In genomic region chr7:21946228-21946709, GRCh38 we compare ENCODE assay signal across 8 cellular contexts. TPM values are rescaled to one million over a fixed set of nuclear protein-coding genes. Genes with fewer than 3 reads are reported as not detected.
DNase-seq lines count a peak whose midpoint lies in the region; ATAC-seq, FAIRE-seq and TF ChIP-seq lines count a peak whose summit lies in the region.

No MANE protein-coding gene starts in this region.

- H3K9me3 ChIP-seq in A549 = no peaks in the 10 kb centered on the region
- no peaks in the 10 kb centered on the region for H3K9me3 ChIP-seq in K562 (replicated peaks; ENCODE audit: control insufficient read depth, insufficient read depth, low read depth, low read length)

- peak overlapping the region; percentile 78 for H3K4me3 Mint-ChIP-seq in mesothelial cell of epicardium

- no peaks in the 10 kb centered on the region for H3K9me3 Mint-ChIP-seq in mesothelial cell of epicardium

- 20% methylated on average over 7 of the region's 7 CpGs for WGBS in A549 (ENCODE audit: missing lambda C conversion rate)
- 3% methylated on average over 7 of the region's 7 CpGs for WGBS in K562 (ENCODE audit: insufficient coverage, low coverage, missing lambda C conversion rate)

- CTCF ChIA-PET in A549 (lab: Yijun Ruan, JAX) = interaction anchor here (1.4 kb wide), 1 partner anchor 17 kb away, joined by 3 read pairs; no protein-coding TSS in a partner anchor
- CTCF ChIA-PET in K562 (lab: Yijun Ruan, JAX; ENCODE audit: low intra/inter-chr PET ratio) = no interaction called here

- no peaks in the 10 kb centered on the region for H3K36me3 Mint-ChIP-seq in mesothelial cell of epicardium

- no peak for TF ChIP-seq EP300 in A549 (IDR thresholded peaks at IDR 0.05)
- TF ChIP-seq EP300 in K562 (IDR thresholded peaks at IDR 0.05; ENCODE audit: low read length) = no peak

- H2AFZ ChIP-seq in K562 (ENCODE audit: low read depth, low read length) = peak overlapping the region; percentile 56; the same call in 1 of the 2 replicates

- peaks cover 79% of the 10 kb centered on the region for H3K27me3 Mint-ChIP-seq in mesothelial cell of epicardium (ENCODE audit: low read depth)

- FAIRE-seq in A549 (lab: Jason Lieb, UNC) (no peak), K562 (lab: Jason Lieb, UNC) (no peak)

- peak overlapping the region; percentile 73 to 92 for H3K27ac ChIP-seq in A549
- no peak overlapping the region for H3K27ac ChIP-seq in K562 (ENCODE audit: extremely low read depth, low read depth, low read length)

- peaks cover 4% of the 10 kb centered on the region; the same call in 2 of the 3 replicates for H3K4me1 ChIP-seq in A549
- H3K4me1 ChIP-seq in K562 (replicated peaks in 1 of 2; ENCODE audit: control insufficient read depth in 2 of 2, insufficient read depth in 2 of 2, low read length in 2 of 2) = peaks cover 6 to 16% of the 10 kb centered on the region in 2 experiments; a peak in 4 of 5 replicates

- peak in 1 of 2 experiments; percentile 8; a peak in 3 of 6 replicates for ATAC-seq in A549
- ATAC-seq in K562 = no peak

- intact Hi-C loops in K562 (cut with micrococcal nuclease) = no loop called here

- TF ChIP-seq POLR2A in A549 (IDR thresholded peaks at IDR 0.05; ENCODE audit: low read length) (no peak), K562 (conservative IDR thresholded peaks at IDR 0.05) (no peak)

- H3K27me3 ChIP-seq in K562 (ENCODE audit: control insufficient read depth in 2 of 2, insufficient read depth in 2 of 2, low read length in 2 of 2) = peaks cover 6 to 24% of the 10 kb centered on the region in 2 experiments

- H3K9ac ChIP-seq in K562 (ENCODE audit: insufficient read depth in 1 of 2, low read depth in 2 of 2, low read length in 2 of 2) = peak overlapping the region; percentile 45 to 87; a peak in 3 of 4 replicates

- H3K4me3 ChIP-seq in A549 (peak overlapping the region; percentile 56), K562 (no peak overlapping the region)

- TF ChIP-seq RAD21 in A549 (conservative IDR thresholded peaks at IDR 0.05 in 1 of 2, IDR thresholded peaks at IDR 0.05 in 1 of 2) = no peak
- no peak for TF ChIP-seq RAD21 in K562 (CRISPR knock-in tag; conservative IDR thresholded peaks at IDR 0.05 in 1 of 2, IDR thresholded peaks at IDR 0.05 in 1 of 2)

- peaks cover 40% of the 10 kb centered on the region for H3K4me1 Mint-ChIP-seq in mesothelial cell of epicardium

- no peaks in the 10 kb centered on the region for H3K9me1 ChIP-seq in K562 (ENCODE audit: control insufficient read depth, insufficient read depth, low read length)

- no peaks in the 10 kb centered on the region for H3K36me3 ChIP-seq in K562 (ENCODE audit: control insufficient read depth, insufficient read depth, low read length)

- no peaks in the 10 kb centered on the region for H3K79me2 ChIP-seq in K562 (ENCODE audit: control insufficient read depth, insufficient read depth, low read length)

- no peak overlapping the region for H3K27ac Mint-ChIP-seq in mesothelial cell of epicardium

- in situ Hi-C loops in K562 (cut with MboI) = no loop called here

- peak in 1 of 2 experiments; percentile 6 for DNase-seq in A549 (ENCODE audit: low read depth in 1 of 2, low spot score in 1 of 2)
- peak; percentile 15 for DNase-seq in HCEC 1CT
- DNase-seq in K562 (ENCODE audit: extremely low read depth in 1 of 4, low spot score in 3 of 4) = peak in 2 of 4 experiments; percentile 23 to 30
- no peak for DNase-seq in mesothelial cell of epicardium (ENCODE audit: low spot score in 2 of 2, unreplicated experiment in 2 of 2)
- no peak for DNase-seq in OCI-M2 (lab: John Stamatoyannopoulos, UW; ENCODE audit: unreplicated experiment)
- no peak for DNase-seq in NCI-H446 treated with DMSO at 0.1 percent for 48 hours (lab: John Stamatoyannopoulos, UW)
- DNase-seq in C1 segment of cervical spinal cord (lab: John Stamatoyannopoulos, UW) = no peak
- DNase-seq in OCI-M1 (lab: John Stamatoyannopoulos, UW) = no peak

- H3K4me2 ChIP-seq in A549 (peak overlapping the region; percentile 85), K562 (ENCODE audit: insufficient read depth, low read length) (peak overlapping the region; percentile 54; the same call in 1 of the 2 replicates)

- no TSS peak for BruUV-seq in K562 (replicated peaks; lab: Mats Ljungman, UMichigan)

- TF ChIP-seq CTCF in A549 (IDR thresholded peaks at IDR 0.05) (no peak), K562 (IDR thresholded peaks at IDR 0.05 in 2 of 3, conservative IDR thresholded peaks at IDR 0.05 in 1 of 3; ENCODE audit: insufficient read depth in 2 of 3, low read depth in 1 of 3, low read length in 3 of 3) (no peak), mesothelial cell of epicardium (IDR thresholded peaks at IDR 0.05; ENCODE audit: unreplicated experiment) (no peak)

- POLR2A ChIA-PET in A549 (lab: Yijun Ruan, JAX) (interaction anchor here (1.2 kb wide), 1 partner anchor 518 kb away, joined by 3 read pairs; the partner anchor contains the start of gene SP4), K562 (lab: Yijun Ruan, JAX) (interaction anchor here (0.6 kb wide), 1 partner anchor 475 kb away, joined by 3 read pairs; no protein-coding TSS in a partner anchor)

- 0 out of 2 replicates have a peak, but pooled peaks cover 3% of the 10 kb centered on the region for H4K20me1 ChIP-seq in K562 (replicated peaks; ENCODE audit: control insufficient read depth, insufficient read depth, low read length)

TF ChIP-seq in A549, 52 proteins besides CTCF, POLR2A, EP300 and RAD21:
- no peak for TF ChIP-seq FOSL2 (IDR thresholded peaks at IDR 0.05)
- TF ChIP-seq FOSL2 (CRISPR knock-in tag; IDR thresholded peaks at IDR 0.05) = 0 out of 2 replicates have a peak, but pooled peaks have one; percentile 1
- no peak for TF ChIP-seq HEYL (CRISPR knock-in tag; IDR thresholded peaks at IDR 0.05)
- no peak for TF ChIP-seq MAZ (IDR thresholded peaks at IDR 0.05; ENCODE audit: borderline replicate concordance, low read depth, low read length)

TF ChIP-seq in K562, 482 proteins besides CTCF, POLR2A, EP300 and RAD21:
- TF ChIP-seq ZFX (CRISPR knock-in tag; IDR thresholded peaks at IDR 0.05) (0 out of 2 replicates have a peak, but pooled peaks have one; percentile 12), SAP30 (IDR thresholded peaks at IDR 0.05; ENCODE audit: borderline replicate concordance, insufficient read depth, low read depth, low read length, poor library complexity, severe bottlenecking) (no peak)
- TF ChIP-seq, protein P1, sequence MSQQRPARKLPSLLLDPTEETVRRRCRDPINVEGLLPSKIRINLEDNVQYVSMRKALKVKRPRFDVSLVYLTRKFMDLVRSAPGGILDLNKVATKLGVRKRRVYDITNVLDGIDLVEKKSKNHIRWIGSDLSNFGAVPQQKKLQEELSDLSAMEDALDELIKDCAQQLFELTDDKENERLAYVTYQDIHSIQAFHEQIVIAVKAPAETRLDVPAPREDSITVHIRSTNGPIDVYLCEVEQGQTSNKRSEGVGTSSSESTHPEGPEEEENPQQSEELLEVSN (IDR thresholded peaks at IDR 0.05; ENCODE audit: borderline replicate concordance in 1 of 2, extremely low read depth in 1 of 2, insufficient read depth in 1 of 2, insufficient read length in 1 of 2, low read depth in 1 of 2, low read length in 1 of 2, poor library complexity in 1 of 2, severe bottlenecking in 1 of 2) = peak in 1 of 2 experiments; percentile 51

RNA-seq across cellular contexts. Expression of gene CDCA7L, which starts 0.6 kb away (rescaled TPM):
- polyA plus RNA-seq in A549 (2011; rRNA removed) (23.3 and 27.8 TPM in 2 replicates), A549 (2017; fragmentation: RNase III; extraction: RNeasy Plus Mini Kit Qiagen cat#74134 plus additional on column Dnase treatment) (16.9 to 20.8 TPM (median 17.4 TPM) in 3 replicates), K562 (2011; rRNA removed) (17.6 and 32.4 TPM in 2 replicates), K562 (2014; fragmentation: Illumina TruSeq; extraction: Trizol) (3.7 and 5.2 TPM in 2 replicates), K562 (2014; fragmentation: Nextera tagmentation; extraction: Ambion mirVana) (1 to 10 TPM; 1.9 to 2.1 TPM), K562 (2014; rRNA removed) (2.3 and 4.3 TPM in 2 replicates)
- polyA plus RNA-seq in A549 (2012; cell fraction: cytosol; rRNA removed) = 12.1 and 12.7 TPM in 2 replicates
- 7.7 and 13.0 TPM in 2 replicates for polyA plus RNA-seq in A549 (2012; cell fraction: nucleus; rRNA removed)
- polyA minus RNA-seq in A549 (2011; rRNA and poly(A)+ RNA removed) = 30.3 and 36.7 TPM in 2 replicates
- 10.8 and 10.9 TPM in 2 replicates for total RNA-seq in K562 (2011; cell fraction: chromatin; rRNA removed; ENCODE audit: low replicate concordance)
- total RNA-seq in K562 (2011; cell fraction: nucleolus; rRNA removed) = 8.0 and 8.4 TPM in 2 replicates
- 7.2 and 13.0 TPM in 2 replicates for total RNA-seq in K562 (2011; cell fraction: nucleoplasm; rRNA removed)
- total RNA-seq in K562 (2014; rRNA removed) (2.6 and 3.0 TPM in 2 replicates), K562 (2014; rRNA removed; fragmentation: Illumina TruSeq; extraction: Trizol) (4.3 and 4.9 TPM in 2 replicates), K562 (2015; rRNA removed; fragmentation: Illumina TruSeq; extraction: Trizol) (3.5 and 4.5 TPM in 2 replicates), K562 (2021) (3.1 and 3.8 TPM in 2 replicates), mesothelial cell of epicardium (25.6 to 28.6 TPM (median 26.5 TPM) in 3 replicates)
- polyA plus RNA-seq in K562 (2011; cell fraction: cytosol; rRNA removed) = 13.1 and 15.3 TPM in 2 replicates
- polyA plus RNA-seq in K562 (2011; cell fraction: nucleus; rRNA removed) = 20.1 and 29.2 TPM in 2 replicates
- 1.00 and 1.7 TPM in 2 replicates for polyA plus RNA-seq in K562 (2012)
- 24.0 and 39.4 TPM in 2 replicates for polyA minus RNA-seq in K562 (2011; rRNA and poly(A)+ RNA removed)
- polyA minus RNA-seq in K562 (2011; cell fraction: cytosol; rRNA and poly(A)+ RNA removed) = 14.4 and 16.5 TPM in 2 replicates
- 11.7 and 16.0 TPM in 2 replicates for polyA minus RNA-seq in K562 (2011; cell fraction: nucleus; rRNA and poly(A)+ RNA removed)
